Comparison of ENCODE assay signal across 29 cellular contexts in the genomic region with DNA sequence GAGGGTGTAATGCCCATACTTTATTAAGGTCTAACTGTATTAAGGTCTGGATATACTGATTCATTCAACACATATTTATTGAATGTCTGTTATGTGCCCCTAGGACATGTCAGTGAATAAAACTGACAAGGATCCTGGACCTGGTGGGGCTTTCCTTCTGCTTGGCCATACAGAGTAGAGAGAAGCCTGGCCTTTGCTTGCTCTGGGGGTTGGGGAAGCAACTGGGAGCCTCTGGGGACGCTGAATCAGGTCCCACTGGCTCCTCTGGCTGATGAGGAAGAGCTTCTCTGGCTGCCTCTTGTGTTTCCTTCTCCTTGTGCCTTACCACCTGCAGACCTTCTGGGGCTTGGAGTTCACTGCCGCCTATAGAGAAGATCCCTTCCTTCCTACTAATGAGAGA. TPM values are rescaled to one million over a fixed set of nuclear protein-coding genes. Genes with fewer than 3 reads are reported as not detected.
DNase-seq lines count a peak whose midpoint lies in the region; ATAC-seq, FAIRE-seq and TF ChIP-seq lines count a peak whose summit lies in the region.
"Had no signal": no experiment of that assay in that cellular context is flagged by ENCODE, and none has a peak within 500 bp of the region (broad histone marks: within the 10 kb centered on the region; RNA-seq: fewer than 3 reads in every experiment).

No MANE protein-coding gene starts in this region.

- no peaks in the 10 kb centered on the region for H3K27me3 ChIP-seq in BLaER1 treated with 17β-estradiol and CSF1 and Interleukin-3, amounts not matched to agents 10 nM and 100 nM
- H3K27me3 ChIP-seq in CD4-positive, alpha-beta memory T cell (ENCODE audit: insufficient read depth, low read length), result no peaks in the 10 kb centered on the region
- H3K27me3 ChIP-seq in pancreas, result no peaks in the 10 kb centered on the region
- H3K27me3 ChIP-seq: cardiac muscle cell, heart left ventricle, suprapubic skin, upper lobe of right lung had no signal

- no peak overlapping the region; a peak in 1 of 22 replicates for H3K9ac ChIP-seq in BLaER1 treated with 17β-estradiol and CSF1 and Interleukin-3, amounts not matched to agents 10 nM and 100 nM

- no peak for TF ChIP-seq CTCF in HFFc6 (IDR thresholded peaks at IDR 0.05)
- no peak for TF ChIP-seq CTCF in nephron progenitor cell (IDR thresholded peaks at IDR 0.05)
- no peak for TF ChIP-seq CTCF in GM10248 (IDR thresholded peaks at IDR 0.05; ENCODE audit: control extremely low read depth, extremely low read depth, low read depth, missing control alignments)
- no peak for TF ChIP-seq CTCF in pancreas (IDR thresholded peaks at IDR 0.05)

- no peaks in the 10 kb centered on the region for H3K9me3 Mint-ChIP-seq in HFFc6
- peaks cover 2% of the 10 kb centered on the region for H3K9me3 Mint-ChIP-seq in activated T-helper 2 cell treated with anti-CD3 and anti-CD28 coated beads, Interferon-gamma antibody, Interleukin-2, Interleukin-4, amounts not matched to agents 10 μg/mL and 5 μg/mL and 100 μg/mL, durations not matched to agents 14 hours and 24 hours and 36 hours
- peaks cover 2% of the 10 kb centered on the region for H3K9me3 Mint-ChIP-seq in nephron progenitor cell
- no peaks in the 10 kb centered on the region for H3K9me3 Mint-ChIP-seq in CD4-positive, alpha-beta memory T cell

- H3K4me3 Mint-ChIP-seq in HFFc6, result no peak overlapping the region
- H3K4me3 Mint-ChIP-seq in activated T-helper 2 cell treated with anti-CD3 and anti-CD28 coated beads, Interferon-gamma antibody, Interleukin-2, Interleukin-4, amounts not matched to agents 10 μg/mL and 5 μg/mL and 100 μg/mL, durations not matched to agents 14 hours and 24 hours and 36 hours (ENCODE audit: low read depth), result no peak overlapping the region
- no peak overlapping the region for H3K4me3 Mint-ChIP-seq in nephron progenitor cell
- no peak overlapping the region for H3K4me3 Mint-ChIP-seq in CD4-positive, alpha-beta memory T cell

- H3K4me2 ChIP-seq in BLaER1 treated with 17β-estradiol and CSF1 and Interleukin-3, amounts not matched to agents 10 nM and 100 nM, result peak overlapping the region in 9 of 11 experiments; percentile 16 to 62 (median 36); a peak in 16 of 22 replicates
- H3K4me2 ChIP-seq: PC-9 had no signal

- 0 out of 22 replicates have a peak overlapping the region, but pooled peaks of 2 of the 11 experiments have one; percentile 7 to 20 for H3K27ac ChIP-seq in BLaER1 treated with 17β-estradiol and CSF1 and Interleukin-3, amounts not matched to agents 10 nM and 100 nM
- no peak overlapping the region for H3K27ac ChIP-seq in CD4-positive, alpha-beta memory T cell (ENCODE audit: low read depth, low read length)
- H3K27ac ChIP-seq in pancreas, result no peak overlapping the region
- H3K27ac ChIP-seq: C4-2B, cardiac muscle cell, coronary artery, heart left ventricle, lower lobe of right lung, PC-9, suprapubic skin, upper lobe of right lung had no signal

- H3K4me3 ChIP-seq in BLaER1 treated with 17β-estradiol and CSF1 and Interleukin-3, amounts not matched to agents 10 nM and 100 nM, result no peak overlapping the region
- no peak overlapping the region for H3K4me3 ChIP-seq in CD4-positive, alpha-beta memory T cell (ENCODE audit: low read length in 2 of 2)
- H3K4me3 ChIP-seq in pancreas, result no peak overlapping the region
- H3K4me3 ChIP-seq: cardiac muscle cell, coronary artery, heart left ventricle, lower lobe of right lung, PC-9, suprapubic skin, upper lobe of right lung had no signal

- 63 to 84% methylated on average over 2 of the region's 2 CpGs for WGBS in pancreas, 2 donors

- H3K36me3 Mint-ChIP-seq in HFFc6 (ENCODE audit: low read depth), result peaks cover 9% of the 10 kb centered on the region; the same call in 1 of the 2 replicates
- peaks cover 48% of the 10 kb centered on the region for H3K36me3 Mint-ChIP-seq in activated T-helper 2 cell treated with anti-CD3 and anti-CD28 coated beads, Interferon-gamma antibody, Interleukin-2, Interleukin-4, amounts not matched to agents 10 μg/mL and 5 μg/mL and 100 μg/mL, durations not matched to agents 14 hours and 24 hours and 36 hours (ENCODE audit: low read depth)
- peaks cover 81% of the 10 kb centered on the region for H3K36me3 Mint-ChIP-seq in nephron progenitor cell (ENCODE audit: low read depth)
- peaks cover 29 to 42% of the 10 kb centered on the region in 2 donors for H3K36me3 Mint-ChIP-seq in CD4-positive, alpha-beta memory T cell

- peaks cover 0 to 87% (median 47%) of the 10 kb centered on the region in 10 experiments; a peak in 18 of 20 replicates for H3K4me1 ChIP-seq in BLaER1 treated with 17β-estradiol and CSF1 and Interleukin-3, amounts not matched to agents 10 nM and 100 nM
- no peaks in the 10 kb centered on the region for H3K4me1 ChIP-seq in CD4-positive, alpha-beta memory T cell (ENCODE audit: insufficient read depth, low read length)
- H3K4me1 ChIP-seq in pancreas, result no peaks in the 10 kb centered on the region
- H3K4me1 ChIP-seq: lower lobe of right lung, suprapubic skin, upper lobe of right lung had no signal

- peaks cover 0 to 1% (median 0%) of the 10 kb centered on the region in 11 experiments; a peak in 2 of 22 replicates for H3K9me3 ChIP-seq in BLaER1 treated with 17β-estradiol and CSF1 and Interleukin-3, amounts not matched to agents 10 nM and 100 nM (replicated peaks in 1 of 11)
- no peaks in the 10 kb centered on the region for H3K9me3 ChIP-seq in CD4-positive, alpha-beta memory T cell (ENCODE audit: control insufficient read depth in 1 of 2, low read length in 2 of 2)
- H3K9me3 ChIP-seq in pancreas, result no peaks in the 10 kb centered on the region
- H3K9me3 ChIP-seq: heart left ventricle, lower lobe of right lung, suprapubic skin, upper lobe of right lung had no signal

- CTCF ChIA-PET in CD4-positive, alpha-beta memory T cell (lab: Charles Lee; ENCODE audit: partially characterized antibody), result interaction anchor here (0.6 to 1.6 kb wide), 2 partner anchors 62 to 394 kb away, joined by 3 to 6 read pairs; no protein-coding TSS in a partner anchor
- CTCF ChIA-PET in GM10248 (lab: Yijun Ruan, JAX), result interaction anchor here (1.0 to 2.5 kb wide), 5 partner anchors 14 to 63 kb away, joined by 3 to 10 read pairs (median 3); no protein-coding TSS in a partner anchor

- H3K27me3 Mint-ChIP-seq in HFFc6 (ENCODE audit: insufficient read depth), result no peaks in the 10 kb centered on the region; the same call in none of the 2 replicates
- H3K27me3 Mint-ChIP-seq in activated T-helper 2 cell treated with anti-CD3 and anti-CD28 coated beads, Interferon-gamma antibody, Interleukin-2, Interleukin-4, amounts not matched to agents 10 μg/mL and 5 μg/mL and 100 μg/mL, durations not matched to agents 14 hours and 24 hours and 36 hours (ENCODE audit: low read depth), result no peaks in the 10 kb centered on the region
- H3K27me3 Mint-ChIP-seq in nephron progenitor cell (ENCODE audit: low read depth, poor library complexity), result peaks cover 4% of the 10 kb centered on the region
- H3K27me3 Mint-ChIP-seq in CD4-positive, alpha-beta memory T cell, result no peaks in the 10 kb centered on the region

- POLR2A ChIA-PET in CD4-positive, alpha-beta memory T cell (lab: Charles Lee; ENCODE audit: partially characterized antibody), result no interaction called here
- POLR2A ChIA-PET in GM10248 (lab: Yijun Ruan, JAX), result no interaction called here

- ATAC-seq in pancreas, result no peak
- ATAC-seq: esophagus mucosa, heart left ventricle, lower lobe of right lung, upper lobe of right lung had no signal

- peaks cover 4 to 94% (median 66%) of the 10 kb centered on the region in 11 experiments; a peak in 21 of 22 replicates for H3K36me3 ChIP-seq in BLaER1 treated with 17β-estradiol and CSF1 and Interleukin-3, amounts not matched to agents 10 nM and 100 nM
- peaks cover under 1% of the 10 kb centered on the region for H3K36me3 ChIP-seq in CD4-positive, alpha-beta memory T cell (ENCODE audit: insufficient read depth, low read length)
- H3K36me3 ChIP-seq in pancreas, result no peaks in the 10 kb centered on the region
- H3K36me3 ChIP-seq: cardiac muscle cell, lower lobe of right lung, suprapubic skin, upper lobe of right lung had no signal

- H3K27ac Mint-ChIP-seq in HFFc6 (peak overlapping the region; percentile 37; the same call in 1 of the 2 replicates), nephron progenitor cell (peak overlapping the region; percentile 78)
- H3K27ac Mint-ChIP-seq in activated T-helper 2 cell treated with anti-CD3 and anti-CD28 coated beads, Interferon-gamma antibody, Interleukin-2, Interleukin-4, amounts not matched to agents 10 μg/mL and 5 μg/mL and 100 μg/mL, durations not matched to agents 14 hours and 24 hours and 36 hours, result peak overlapping the region; percentile 34
- H3K27ac Mint-ChIP-seq in CD4-positive, alpha-beta memory T cell, result peak overlapping the region in 2 of 7 donors; percentile 6 to 34

- H3K4me1 Mint-ChIP-seq in HFFc6 (ENCODE audit: low read depth), result peaks cover 14% of the 10 kb centered on the region
- H3K4me1 Mint-ChIP-seq in activated T-helper 2 cell treated with anti-CD3 and anti-CD28 coated beads, Interferon-gamma antibody, Interleukin-2, Interleukin-4, amounts not matched to agents 10 μg/mL and 5 μg/mL and 100 μg/mL, durations not matched to agents 14 hours and 24 hours and 36 hours (ENCODE audit: low read depth), result peaks cover 21% of the 10 kb centered on the region
- H3K4me1 Mint-ChIP-seq in nephron progenitor cell, result peaks cover 65% of the 10 kb centered on the region
- peaks cover 14 to 30% (median 21%) of the 10 kb centered on the region in 4 donors for H3K4me1 Mint-ChIP-seq in CD4-positive, alpha-beta memory T cell

- intact Hi-C loops in activated T-helper 2 cell treated with anti-CD3 and anti-CD28 coated beads, Interferon-gamma antibody, Interleukin-2, Interleukin-4, amounts not matched to agents 10 μg/mL and 5 μg/mL and 100 μg/mL, durations not matched to agents 14 hours and 24 hours and 36 hours (cut with micrococcal nuclease), result no loop called here
- intact Hi-C loops in CD4-positive, alpha-beta memory T cell (cut with micrococcal nuclease), result no loop called here
- intact Hi-C loops in pancreas (cut with DNase I), result no loop called here

- peaks cover 0 to 99% (median 43%) of the 10 kb centered on the region in 11 experiments; a peak in 14 of 22 replicates for H4K20me1 ChIP-seq in BLaER1 treated with 17β-estradiol and CSF1 and Interleukin-3, amounts not matched to agents 10 nM and 100 nM

- no peak for FAIRE-seq in pancreas (lab: Jason Lieb, UNC)

- DNase-seq in HFFc6 (peak; percentile 6), nephron progenitor cell (no peak), GM10248 (ENCODE audit: extremely low spot score) (no peak), pancreas (no peak), RKO (ENCODE audit: low spot score) (no peak)
- DNase-seq in activated T-helper 2 cell treated with anti-CD3 and anti-CD28 coated beads, Interferon-gamma antibody, Interleukin-2, Interleukin-4, amounts not matched to agents 10 μg/mL and 5 μg/mL and 100 μg/mL, durations not matched to agents 14 hours and 24 hours and 36 hours (ENCODE audit: low spot score), result no peak
- no peak for DNase-seq in CD4-positive, alpha-beta memory T cell
- DNase-seq: activated CD4-positive, alpha-beta T cell treated with anti-CD3 and anti-CD28 coated beads, Interleukin-2, amount 50 U/mL, for 1 hour; activated naive CD4-positive, alpha-beta T cell treated with anti-CD3 and anti-CD28 coated beads, Interleukin-2, amount 50 U/mL, for 16 hours; effector memory CD4-positive, alpha-beta T cell; foreskin fibroblast; H7; heart left ventricle; KG1; kidney glomerular epithelial cell; lower lobe of right lung; NCI-H1694; SIG-M5; stimulated activated CD4-positive, alpha-beta T cell treated with anti-CD3 and anti-CD28 coated beads, Interleukin-4, amount 100 ng/mL, for 24 hours; stimulated activated naive CD4-positive, alpha-beta T cell; T-helper 9 cell; upper lobe of right lung had no signal

RNA-seq across cellular contexts. Expression of a gene that starts 49.6 kb away (rescaled TPM):
- total RNA-seq in HFFc6 (2021; fragmentation: NEBNext Ultra II Directional; extraction: Animal tissue kit (Norgen Biotek cat#: 25700)), result 10 to 100 TPM; 53.5 to 71.7 (median 55.0) TPM
- total RNA-seq in activated T-helper 2 cell treated with anti-CD3 and anti-CD28 coated beads, Interferon-gamma antibody, Interleukin-2, Interleukin-4, amounts not matched to agents 10 μg/mL and 5 μg/mL and 100 μg/mL, durations not matched to agents 14 hours and 24 hours and 36 hours, result 181 and 198 TPM in 2 replicates
- total RNA-seq in CD4-positive, alpha-beta memory T cell, result 100 to 1,000 TPM; 107 to 110 TPM
- 1 to 10 TPM; 2.1 to 4.0 TPM for polyA plus RNA-seq in CD4-positive, alpha-beta memory T cell
- 10 to 100 TPM; 25.3 to 48.9 (median 33.8) TPM for total RNA-seq in pancreas
- 10 to 100 TPM; 10.4 to 18.7 TPM for polyA plus RNA-seq in pancreas
